ENCODE assay signal across 1 cellular context in genomic region chr14:23058654-23059504, GRCh38.
TF ChIP-seq lines count a peak whose summit lies in the region.

No MANE protein-coding gene starts in this region.

TF ChIP-seq in neural cell, 6 proteins besides CTCF, POLR2A, EP300 and RAD21 (continued from another document):
- TF ChIP-seq, protein P1, sequence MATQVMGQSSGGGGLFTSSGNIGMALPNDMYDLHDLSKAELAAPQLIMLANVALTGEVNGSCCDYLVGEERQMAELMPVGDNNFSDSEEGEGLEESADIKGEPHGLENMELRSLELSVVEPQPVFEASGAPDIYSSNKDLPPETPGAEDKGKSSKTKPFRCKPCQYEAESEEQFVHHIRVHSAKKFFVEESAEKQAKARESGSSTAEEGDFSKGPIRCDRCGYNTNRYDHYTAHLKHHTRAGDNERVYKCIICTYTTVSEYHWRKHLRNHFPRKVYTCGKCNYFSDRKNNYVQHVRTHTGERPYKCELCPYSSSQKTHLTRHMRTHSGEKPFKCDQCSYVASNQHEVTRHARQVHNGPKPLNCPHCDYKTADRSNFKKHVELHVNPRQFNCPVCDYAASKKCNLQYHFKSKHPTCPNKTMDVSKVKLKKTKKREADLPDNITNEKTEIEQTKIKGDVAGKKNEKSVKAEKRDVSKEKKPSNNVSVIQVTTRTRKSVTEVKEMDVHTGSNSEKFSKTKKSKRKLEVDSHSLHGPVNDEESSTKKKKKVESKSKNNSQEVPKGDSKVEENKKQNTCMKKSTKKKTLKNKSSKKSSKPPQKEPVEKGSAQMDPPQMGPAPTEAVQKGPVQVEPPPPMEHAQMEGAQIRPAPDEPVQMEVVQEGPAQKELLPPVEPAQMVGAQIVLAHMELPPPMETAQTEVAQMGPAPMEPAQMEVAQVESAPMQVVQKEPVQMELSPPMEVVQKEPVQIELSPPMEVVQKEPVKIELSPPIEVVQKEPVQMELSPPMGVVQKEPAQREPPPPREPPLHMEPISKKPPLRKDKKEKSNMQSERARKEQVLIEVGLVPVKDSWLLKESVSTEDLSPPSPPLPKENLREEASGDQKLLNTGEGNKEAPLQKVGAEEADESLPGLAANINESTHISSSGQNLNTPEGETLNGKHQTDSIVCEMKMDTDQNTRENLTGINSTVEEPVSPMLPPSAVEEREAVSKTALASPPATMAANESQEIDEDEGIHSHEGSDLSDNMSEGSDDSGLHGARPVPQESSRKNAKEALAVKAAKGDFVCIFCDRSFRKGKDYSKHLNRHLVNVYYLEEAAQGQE (IDR thresholded peaks at IDR 0.05; ENCODE audit: borderline replicate concordance): no peak
- TF ChIP-seq MXI1 (conservative IDR thresholded peaks at IDR 0.05; ENCODE audit: poor library complexity, severe bottlenecking) (no peak), POLR2AphosphoS5 (IDR thresholded peaks at IDR 0.05) (no peak), TAF1 (IDR thresholded peaks at IDR 0.05; ENCODE audit: low read depth) (no peak), EZH2 (IDR thresholded peaks at IDR 0.05; ENCODE audit: borderline replicate concordance, insufficient read depth, low read length, poor library complexity, severe bottlenecking) (no peak)
